11 cellular contexts compared by ENCODE assay signal in genomic region chr18:61554117-61554776, GRCh38.
DNase-seq lines count a peak whose midpoint lies in the region; TF ChIP-seq lines count a peak whose summit lies in the region.
"Had no signal": no experiment of that assay in that cellular context is flagged by ENCODE, and none has a peak within 500 bp of the region (broad histone marks: within the 10 kb centered on the region; RNA-seq: fewer than 3 reads in every experiment).

No MANE protein-coding gene starts in this region.

- no peak overlapping the region for H3K4ac ChIP-seq in H9 (ENCODE audit: low read depth, low read length)

- H2BK5ac ChIP-seq in H9 (ENCODE audit: insufficient read length, low read length): no peak overlapping the region

- TF ChIP-seq EP300 in transverse colon (IDR thresholded peaks at IDR 0.05; ENCODE audit: low read depth): no peak

- no peak overlapping the region for H3K18ac ChIP-seq in H9 (ENCODE audit: insufficient read length, low read depth, low read length)

- H2BK120ac ChIP-seq in H9 (ENCODE audit: low read depth, low read length, poor library complexity, severe bottlenecking): no peak overlapping the region

- H3K9ac ChIP-seq in H9 (ENCODE audit: extremely low read depth, insufficient read length, low read length): no peak overlapping the region
- H3K9ac ChIP-seq in skeletal muscle tissue (ENCODE audit: low read depth in 1 of 3, low read length in 3 of 3): peak overlapping the region in 1 of 3 donors; percentile 25

- H2BK15ac ChIP-seq in H9 (ENCODE audit: low read depth, low read length): no peak overlapping the region

- peaks cover 0 to 2% of the 10 kb centered on the region in 2 experiments; a peak in 2 of 5 replicates for H3K9me3 Mint-ChIP-seq in H9
- H3K9me3 Mint-ChIP-seq in activated CD4-positive, alpha-beta memory T cell treated with anti-CD3 and anti-CD28 coated beads, Interleukin-2, amount 10 ng/mL, durations not matched to agents 7 days and 5 days: no peaks in the 10 kb centered on the region

- no peaks in the 10 kb centered on the region; a peak in 1 of 7 replicates for H3K36me3 Mint-ChIP-seq in H9 (ENCODE audit: insufficient read depth in 1 of 3, low read depth in 3 of 3)
- no peaks in the 10 kb centered on the region for H3K36me3 Mint-ChIP-seq in activated CD4-positive, alpha-beta memory T cell treated with anti-CD3 and anti-CD28 coated beads, Interleukin-2, amount 10 ng/mL, durations not matched to agents 7 days and 5 days (ENCODE audit: low read depth)

- H3K27ac ChIP-seq in H9 (ENCODE audit: insufficient read length, low read depth, low read length): no peak overlapping the region
- no peak overlapping the region for H3K27ac ChIP-seq in esophagus squamous epithelium
- no peak overlapping the region for H3K27ac ChIP-seq in skeletal muscle tissue (ENCODE audit: low read depth, low read length)
- H3K27ac ChIP-seq in transverse colon: no peak overlapping the region
- H3K27ac ChIP-seq: skin epidermis had no signal

- no CpG with 5 or more reads among the region's 67 CpGs for WGBS in H9 (ENCODE audit: extremely low coverage, insufficient read length, low lambda C conversion rate)
- WGBS in esophagus squamous epithelium, 2 donors: 83 to 86% methylated on average over 25 to 37 of the region's 67 CpGs
- 86 to 92% methylated on average over 27 to 67 of the region's 67 CpGs for WGBS in transverse colon (ENCODE audit: low coverage in 1 of 2), 2 donors

- peak overlapping the region in 3 of 4 donors; percentile 5 to 28 (median 20) for H3K4me3 ChIP-seq in esophagus squamous epithelium
- H3K4me3 ChIP-seq in skeletal muscle tissue (ENCODE audit: low read length in 3 of 3): peak overlapping the region in 2 of 3 donors; percentile 43 to 45
- no peak overlapping the region for H3K4me3 ChIP-seq in transverse colon

- no peak overlapping the region for H3K56ac ChIP-seq in H9 (ENCODE audit: insufficient read length, low read depth, low read length)

- no peak overlapping the region for H2AFZ ChIP-seq in H9 (ENCODE audit: low read length)

- H3K4me2 ChIP-seq in H9 (ENCODE audit: insufficient read depth, insufficient read length, low read length): no peak overlapping the region

- H3K23me2 ChIP-seq in H9 (ENCODE audit: insufficient read length, low read depth, low read length, poor library complexity, severe bottlenecking): no peaks in the 10 kb centered on the region

- H3K14ac ChIP-seq in H9 (ENCODE audit: insufficient read depth, low read length): peak overlapping the region; percentile 24; the same call in 1 of the 2 replicates

- intact Hi-C loops in esophagus squamous epithelium (cut with DNase I) (no loop called here), transverse colon (cut with DNase I; ENCODE audit: low total_unique reads) (no loop called here)

- H3K27me3 ChIP-seq in H9 (ENCODE audit: insufficient read depth, low read length) (no peaks in the 10 kb centered on the region), esophagus squamous epithelium (no peaks in the 10 kb centered on the region), skeletal muscle tissue (ENCODE audit: control insufficient read depth in 3 of 3, insufficient read depth in 3 of 3, low read length in 3 of 3) (peaks cover 0 to 2% (median 0%) of the 10 kb centered on the region in 3 donors), transverse colon (no peaks in the 10 kb centered on the region)

- no peak overlapping the region for H2AK5ac ChIP-seq in H9 (ENCODE audit: insufficient read length, low read length)

- H3K4me3 Mint-ChIP-seq in H9: no peak overlapping the region
- H3K4me3 Mint-ChIP-seq in activated CD4-positive, alpha-beta memory T cell treated with anti-CD3 and anti-CD28 coated beads, Interleukin-2, amount 10 ng/mL, durations not matched to agents 7 days and 5 days: peak overlapping the region; percentile 60

- POLR2A ChIA-PET in activated CD4-positive, alpha-beta memory T cell treated with anti-CD3 and anti-CD28 coated beads, Interleukin-2, amount 10 ng/mL, durations not matched to agents 7 days and 5 days (lab: Charles Lee): no interaction called here

- no peak overlapping the region for H4K91ac ChIP-seq in H9 (ENCODE audit: insufficient read length, low read depth, low read length)

- H3K36me3 ChIP-seq in esophagus squamous epithelium: no peaks in the 10 kb centered on the region
- H3K36me3 ChIP-seq in skeletal muscle tissue (ENCODE audit: control insufficient read depth in 3 of 3, insufficient read depth in 3 of 3, low read length in 3 of 3): no peaks in the 10 kb centered on the region
- no peaks in the 10 kb centered on the region for H3K36me3 ChIP-seq in transverse colon

- H4K5ac ChIP-seq in H9 (ENCODE audit: insufficient read length, low read depth, low read length): no peak overlapping the region

- H3K23ac ChIP-seq in H9 (ENCODE audit: insufficient read length, low read depth, low read length): no peak overlapping the region

- H3K4me1 ChIP-seq in H9 (ENCODE audit: insufficient read depth, low read length) (no peaks in the 10 kb centered on the region), esophagus squamous epithelium (peaks cover 0 to 5% (median 0%) of the 10 kb centered on the region in 3 donors), skeletal muscle tissue (ENCODE audit: control insufficient read depth in 3 of 3, insufficient read depth in 3 of 3, low read length in 3 of 3) (no peaks in the 10 kb centered on the region), transverse colon (no peaks in the 10 kb centered on the region)

- TF ChIP-seq POLR2A in esophagus squamous epithelium (IDR thresholded peaks at IDR 0.05) (no peak), transverse colon (IDR thresholded peaks at IDR 0.05) (no peak)

- H2BK20ac ChIP-seq in H9 (ENCODE audit: low read depth, low read length, poor library complexity, severe bottlenecking): no peak overlapping the region

- H3T11ph ChIP-seq in H9 (ENCODE audit: low read length): no peak overlapping the region

- H3K79me1 ChIP-seq in H9 (ENCODE audit: insufficient read depth, low read depth, low read length, poor library complexity, severe bottlenecking): no peaks in the 10 kb centered on the region

- no peaks in the 10 kb centered on the region for H3K79me2 ChIP-seq in H9 (ENCODE audit: insufficient read depth, low read length)

- DNase-seq in H9 (no peak), esophagus squamous epithelium (lab: John Stamatoyannopoulos, UW) (no peak), kidney tubule cell (ENCODE audit: low spot score) (no peak), HPDE6-E6E7 (ENCODE audit: extremely low spot score) (no peak), germinal center (ENCODE audit: low spot score) (no peak), transverse colon (no peak)
- peak; percentile 28 for DNase-seq in activated CD4-positive, alpha-beta memory T cell treated with anti-CD3 and anti-CD28 coated beads, Interleukin-2, amount 10 ng/mL, durations not matched to agents 7 days and 5 days
- DNase-seq: Calu3, NCI-H526 had no signal

- H3K4me1 Mint-ChIP-seq in H9: no peaks in the 10 kb centered on the region
- peaks cover 4% of the 10 kb centered on the region for H3K4me1 Mint-ChIP-seq in activated CD4-positive, alpha-beta memory T cell treated with anti-CD3 and anti-CD28 coated beads, Interleukin-2, amount 10 ng/mL, durations not matched to agents 7 days and 5 days

- H4K20me1 ChIP-seq in H9 (ENCODE audit: control insufficient read depth, insufficient read depth, insufficient read length): no peaks in the 10 kb centered on the region

- H3K9me3 ChIP-seq in H9 (ENCODE audit: control insufficient read depth, low read depth, low read length) (no peaks in the 10 kb centered on the region), esophagus squamous epithelium (no peaks in the 10 kb centered on the region), skeletal muscle tissue (ENCODE audit: control insufficient read depth in 3 of 3, low read length in 3 of 3) (no peaks in the 10 kb centered on the region), transverse colon (no peaks in the 10 kb centered on the region)

- no peaks in the 10 kb centered on the region; the same call in 1 of the 2 replicates for H3K27me3 Mint-ChIP-seq in H9 (ENCODE audit: low read depth)
- H3K27me3 Mint-ChIP-seq in activated CD4-positive, alpha-beta memory T cell treated with anti-CD3 and anti-CD28 coated beads, Interleukin-2, amount 10 ng/mL, durations not matched to agents 7 days and 5 days: peaks cover 7% of the 10 kb centered on the region

- H2BK12ac ChIP-seq in H9 (ENCODE audit: insufficient read length, low read depth, low read length): no peak overlapping the region

- in situ Hi-C loops in transverse colon (cut with MboI; ENCODE audit: low pct_ligation_motif_present in 1 of 4, low pct_unique_long_range_greater_than_20kb in 1 of 4, low sequenced_read_pairs in 3 of 4): loop anchor here in 1 of 4 donors (10.0 kb wide), 1 partner anchor 581 kb away; no protein-coding TSS in a partner anchor

- CTCF ChIA-PET in activated CD4-positive, alpha-beta memory T cell treated with anti-CD3 and anti-CD28 coated beads, Interleukin-2, amount 10 ng/mL, durations not matched to agents 7 days and 5 days (lab: Charles Lee): no interaction called here

- H4K8ac ChIP-seq in H9 (replicated peaks; ENCODE audit: insufficient read length, low read depth, low read length): no peak overlapping the region

- TF ChIP-seq CTCF in H9 (conservative IDR thresholded peaks at IDR 0.05) (no peak), esophagus squamous epithelium (IDR thresholded peaks at IDR 0.05) (no peak), transverse colon (IDR thresholded peaks at IDR 0.05) (no peak)

- no peak overlapping the region for H3K27ac Mint-ChIP-seq in H9
- no peak overlapping the region for H3K27ac Mint-ChIP-seq in activated CD4-positive, alpha-beta memory T cell treated with anti-CD3 and anti-CD28 coated beads, Interleukin-2, amount 10 ng/mL, durations not matched to agents 7 days and 5 days

Comparison
In these comparisons a context has a peak if more than half of its experiments do, and no peak if none do; other contexts are left out.
1. H3K4me3 ChIP-seq: peak in esophagus squamous epithelium (3 of 4) and skeletal muscle tissue (2 of 3); none in transverse colon (0 of 4).